Comparison of ENCODE assay signal across 12 cellular contexts in genomic region chr21:32886339-32886738, GRCh38.
DNase-seq lines count a peak whose midpoint lies in the region; ATAC-seq and TF ChIP-seq lines count a peak whose summit lies in the region.
"Had no signal": no experiment of that assay in that cellular context is flagged by ENCODE, and none has a peak within 500 bp of the region (broad histone marks: within the 10 kb centered on the region; RNA-seq: fewer than 3 reads in every experiment).

No MANE protein-coding gene starts in this region.

- peaks cover 11% of the 10 kb centered on the region for H3K27me3 Mint-ChIP-seq in CD4-positive, CD25-positive, alpha-beta regulatory T cell
- peaks cover 0 to 17% of the 10 kb centered on the region in 2 donors for H3K27me3 Mint-ChIP-seq in effector memory CD8-positive, alpha-beta T cell

- H3K27ac ChIP-seq in CD4-positive, CD25-positive, alpha-beta regulatory T cell (ENCODE audit: insufficient read depth, low read length, poor library complexity, severe bottlenecking), result no peak overlapping the region
- peak overlapping the region; percentile 58 for H3K27ac ChIP-seq in KOPT-K1 (ENCODE audit: low read depth, low read length, poor library complexity, severe bottlenecking)
- H3K27ac ChIP-seq: colonic mucosa, heart right ventricle had no signal

- H3K27me3 ChIP-seq in CD4-positive, CD25-positive, alpha-beta regulatory T cell (ENCODE audit: control insufficient read depth, insufficient read depth, low read length), result no peaks in the 10 kb centered on the region
- H3K27me3 ChIP-seq: colonic mucosa had no signal

- peak; percentile 60 for ATAC-seq in CD4-positive, CD25-positive, alpha-beta regulatory T cell (ENCODE audit: low read depth in 2 of 2)
- ATAC-seq in effector memory CD8-positive, alpha-beta T cell (replicated peaks), result peak; percentile 92

- TF ChIP-seq CTCF in WI38 (IDR thresholded peaks at IDR 0.05; ENCODE audit: low read depth, low read length), result no peak

- H3K4me3 Mint-ChIP-seq in CD4-positive, CD25-positive, alpha-beta regulatory T cell, result peak overlapping the region; percentile 16 to 86 (median 80)
- H3K4me3 Mint-ChIP-seq in effector memory CD8-positive, alpha-beta T cell, result peak overlapping the region; percentile 76 to 83

- H3K4me1 ChIP-seq in CD4-positive, CD25-positive, alpha-beta regulatory T cell (ENCODE audit: control insufficient read depth, insufficient read depth, low read length, poor library complexity, severe bottlenecking), result no peaks in the 10 kb centered on the region
- H3K4me1 ChIP-seq: colonic mucosa, heart right ventricle had no signal

- H3K9me3 Mint-ChIP-seq in CD4-positive, CD25-positive, alpha-beta regulatory T cell, result peaks cover 0 to 3% (median 0%) of the 10 kb centered on the region in 7 donors
- H3K9me3 Mint-ChIP-seq in effector memory CD8-positive, alpha-beta T cell, result no peaks in the 10 kb centered on the region

- peaks cover 0 to 17% (median 6%) of the 10 kb centered on the region in 4 donors for H3K4me1 Mint-ChIP-seq in CD4-positive, CD25-positive, alpha-beta regulatory T cell
- peaks cover 7 to 14% of the 10 kb centered on the region in 2 donors for H3K4me1 Mint-ChIP-seq in effector memory CD8-positive, alpha-beta T cell (ENCODE audit: low read depth in 2 of 2)

- H3K9me3 ChIP-seq in CD4-positive, CD25-positive, alpha-beta regulatory T cell (ENCODE audit: control insufficient read depth in 2 of 2, low read length in 2 of 2), result no peaks in the 10 kb centered on the region
- H3K9me3 ChIP-seq in KOPT-K1 (ENCODE audit: insufficient read depth, low read length, poor library complexity, severe bottlenecking), result no peaks in the 10 kb centered on the region
- H3K9me3 ChIP-seq: colonic mucosa had no signal

- peak in 2 of 3 donors; percentile 30 to 51 for DNase-seq in CD4-positive, CD25-positive, alpha-beta regulatory T cell
- DNase-seq in effector memory CD8-positive, alpha-beta T cell, result peak; percentile 9 to 27 (median 27)
- no peak for DNase-seq in NCI-H82 treated with DMSO at 0.1 percent for 48 hours (lab: John Stamatoyannopoulos, UW; ENCODE audit: unreplicated experiment)
- no peak for DNase-seq in superior temporal gyrus (ENCODE audit: extremely low spot score)
- DNase-seq in foreskin melanocyte, result no peak
- DNase-seq in NCI-H226, result no peak
- DNase-seq: colonic mucosa, DMS153, heart right ventricle, NCI-H526 treated with DMSO at 0.1 percent for 48 hours had no signal

- peak overlapping the region; percentile 87 for H3K4me3 ChIP-seq in CD4-positive, CD25-positive, alpha-beta regulatory T cell (ENCODE audit: low read depth, low read length)
- H3K4me3 ChIP-seq in WI38 (ENCODE audit: low read depth, low read length), result peak overlapping the region; percentile 58
- H3K4me3 ChIP-seq: colonic mucosa had no signal

- H3K27ac Mint-ChIP-seq in CD4-positive, CD25-positive, alpha-beta regulatory T cell, result peak overlapping the region in 2 of 3 donors; percentile 25 to 42
- peak overlapping the region; percentile 47 to 94 for H3K27ac Mint-ChIP-seq in effector memory CD8-positive, alpha-beta T cell

- H3K36me3 ChIP-seq in CD4-positive, CD25-positive, alpha-beta regulatory T cell (ENCODE audit: control insufficient read depth, insufficient read depth, low read length), result no peaks in the 10 kb centered on the region
- no peaks in the 10 kb centered on the region for H3K36me3 ChIP-seq in KOPT-K1 (ENCODE audit: insufficient read depth, low read length)
- H3K36me3 ChIP-seq: colonic mucosa, heart right ventricle had no signal

- no peaks in the 10 kb centered on the region for H3K36me3 Mint-ChIP-seq in CD4-positive, CD25-positive, alpha-beta regulatory T cell
- H3K36me3 Mint-ChIP-seq in effector memory CD8-positive, alpha-beta T cell (ENCODE audit: insufficient read depth), result no peaks in the 10 kb centered on the region

Comparison
In these comparisons a context has a peak if more than half of its experiments do, and no peak if none do; other contexts are left out.
1. DNase-seq: peak in CD4-positive, CD25-positive, alpha-beta regulatory T cell (2 of 3) and effector memory CD8-positive, alpha-beta T cell (3 of 3); none in NCI-H82 treated with DMSO at 0.1 percent for 48 hours (single experiment), superior temporal gyrus (single experiment), foreskin melanocyte (single experiment) and NCI-H226 (single experiment).